In the genomic region with DNA sequence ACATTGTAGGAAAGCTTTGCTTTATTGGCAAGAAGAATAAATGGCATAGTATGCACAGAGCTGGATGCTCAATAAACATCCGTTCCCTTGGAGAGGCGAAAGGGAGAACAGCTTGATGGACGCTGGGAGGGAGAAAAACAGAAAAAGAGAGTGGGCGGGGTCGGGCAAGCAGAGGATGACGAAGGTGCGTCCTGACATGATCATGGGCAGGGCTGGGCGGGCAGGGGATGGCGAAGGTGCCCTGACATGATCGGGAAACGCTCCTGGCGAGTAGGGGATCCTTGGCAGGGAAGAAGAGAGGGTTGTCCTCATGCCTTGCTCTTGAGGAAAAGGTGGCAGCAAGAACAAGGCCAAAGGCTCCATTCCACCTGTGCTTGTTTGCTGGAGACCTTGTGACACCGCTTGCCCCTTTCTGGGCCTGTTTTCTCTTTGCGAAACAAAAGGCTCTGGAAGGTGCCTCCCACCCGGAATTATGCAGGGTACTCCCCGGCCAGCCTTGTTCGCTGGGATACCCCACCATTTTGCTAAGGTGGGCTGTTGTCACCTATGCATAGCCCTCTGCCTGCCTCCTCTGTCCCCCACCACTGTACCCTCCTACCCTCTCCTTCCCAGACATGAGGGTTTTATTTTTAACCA, we compare ENCODE assay signal across 11 cellular contexts. TPM values are rescaled to one million over a fixed set of nuclear protein-coding genes. Genes with fewer than 3 reads are reported as not detected.
A peak's percentile ranks its signal among the peaks of the same experiment; 100 is the strongest.
DNase-seq lines count a peak whose midpoint lies in the region; ATAC-seq, FAIRE-seq and TF ChIP-seq lines count a peak whose summit lies in the region.
"Had no signal": no experiment of that assay in that cellular context is flagged by ENCODE, and none has a peak within 500 bp of the region (broad histone marks: within the 10 kb centered on the region; RNA-seq: fewer than 3 reads in every experiment).

No MANE protein-coding gene starts in this region.

- no peaks in the 10 kb centered on the region for H3K79me2 ChIP-seq in keratinocyte (ENCODE audit: control insufficient read depth, insufficient read depth, low read length)

- H4K20me1 ChIP-seq in keratinocyte (ENCODE audit: control insufficient read depth, extremely low read depth, insufficient read depth, low read length): no peaks in the 10 kb centered on the region

- H3K4me3 Mint-ChIP-seq in Caco-2 (ENCODE audit: unreplicated experiment): peak overlapping the region; percentile 44
- no peak overlapping the region for H3K4me3 Mint-ChIP-seq in immature natural killer cell
- H3K4me3 Mint-ChIP-seq: activated CD8-positive, alpha-beta memory T cell treated with anti-CD3 and anti-CD28 coated beads, Interleukin-2, amount 10 ng/mL, durations not matched to agents 7 days and 5 days had no signal

- CTCF ChIA-PET in Caco-2 (lab: Charles Lee) (interaction anchor here (0.6 kb wide), 2 partner anchors 13 to 383 kb away, joined by 3 read pairs; no protein-coding TSS in a partner anchor), Panc1 (lab: Charles Lee) (no interaction called here)

- H3K27me3 Mint-ChIP-seq in Caco-2 (ENCODE audit: insufficient read depth, unreplicated experiment): no peaks in the 10 kb centered on the region
- H3K27me3 Mint-ChIP-seq in immature natural killer cell (ENCODE audit: low read depth in 3 of 3): peaks cover 2 to 8% (median 5%) of the 10 kb centered on the region in 3 donors
- H3K27me3 Mint-ChIP-seq: activated CD8-positive, alpha-beta memory T cell treated with anti-CD3 and anti-CD28 coated beads, Interleukin-2, amount 10 ng/mL, durations not matched to agents 7 days and 5 days had no signal

- intact Hi-C loops in Caco-2 (cut with micrococcal nuclease; ENCODE audit: unreplicated experiment): loop anchor here (5.0 kb wide), 1 partner anchor 90 kb away; no protein-coding TSS in a partner anchor
- intact Hi-C loops in Panc1 (cut with micrococcal nuclease; ENCODE audit: unreplicated experiment): no loop called here
- intact Hi-C loops in esophagus muscularis mucosa (cut with DNase I): no loop called here

- H3K4me2 ChIP-seq in keratinocyte (ENCODE audit: control insufficient read depth, extremely low read depth, insufficient read depth, low read depth, low read length): peak overlapping the region; percentile 79

- 77% methylated on average over 17 of the region's 17 CpGs for WGBS in esophagus muscularis mucosa

- H3K9me3 ChIP-seq in Caco-2 (no peaks in the 10 kb centered on the region), Panc1 (ENCODE audit: control insufficient read depth, insufficient read depth, low read depth, low read length) (no peaks in the 10 kb centered on the region), keratinocyte (ENCODE audit: control insufficient read depth, low read depth, low read length) (no peaks in the 10 kb centered on the region), skeletal muscle tissue (ENCODE audit: control insufficient read depth in 3 of 3, low read length in 3 of 3) (no peaks in the 10 kb centered on the region), esophagus muscularis mucosa (no peaks in the 10 kb centered on the region)

- peak; percentile 83 for FAIRE-seq in keratinocyte (lab: Jason Lieb, UNC)

- H3K9me1 ChIP-seq in keratinocyte (ENCODE audit: control insufficient read depth, extremely low read depth, insufficient read depth, low read length): no peaks in the 10 kb centered on the region

- no peak for DNase-seq in Caco-2
- no peak for DNase-seq in Panc1 (ENCODE audit: low read depth, low spot score)
- DNase-seq in keratinocyte (ENCODE audit: low read depth, low spot score): no peak
- DNase-seq in immature natural killer cell: no peak
- no peak for DNase-seq in esophagus muscularis mucosa (ENCODE audit: extremely low spot score)
- DNase-seq in glomerular visceral epithelial cell (ENCODE audit: extremely low spot score): no peak
- DNase-seq: activated CD8-positive, alpha-beta memory T cell treated with anti-CD3 and anti-CD28 coated beads, Interleukin-2, amount 10 ng/mL, durations not matched to agents 7 days and 5 days; effector memory CD4-positive, alpha-beta T cell; GDM1 had no signal

- ATAC-seq in Panc1: no peak
- ATAC-seq in HG03565 (IDR thresholded peaks at IDR 0.05; ENCODE audit: unreplicated experiment): no peak
- ATAC-seq: activated CD8-positive, alpha-beta memory T cell treated with anti-CD3 and anti-CD28 coated beads, Interleukin-2, amount 10 ng/mL, durations not matched to agents 7 days and 5 days had no signal

- H3K36me3 Mint-ChIP-seq in Caco-2 (ENCODE audit: insufficient read depth, unreplicated experiment) (peaks cover 6% of the 10 kb centered on the region), immature natural killer cell (no peaks in the 10 kb centered on the region)
- H3K36me3 Mint-ChIP-seq: activated CD8-positive, alpha-beta memory T cell treated with anti-CD3 and anti-CD28 coated beads, Interleukin-2, amount 10 ng/mL, durations not matched to agents 7 days and 5 days had no signal

- peak overlapping the region; percentile 59 for H2AFZ ChIP-seq in keratinocyte (ENCODE audit: control insufficient read depth, low read length)

- TF ChIP-seq EP300 in esophagus muscularis mucosa (IDR thresholded peaks at IDR 0.05): no peak

- peaks cover 73% of the 10 kb centered on the region for H3K4me1 Mint-ChIP-seq in Caco-2 (ENCODE audit: low read depth, unreplicated experiment)
- peaks cover 5 to 6% of the 10 kb centered on the region in 2 donors for H3K4me1 Mint-ChIP-seq in immature natural killer cell

- H3K9ac ChIP-seq in keratinocyte (ENCODE audit: control insufficient read depth, extremely low read depth, insufficient read depth, low read length) (peak overlapping the region; percentile 48), skeletal muscle tissue (ENCODE audit: low read depth in 1 of 3, low read length in 3 of 3) (peak overlapping the region in 2 of 3 donors; percentile 7 to 57)

- dilution Hi-C loops in keratinocyte (cut with MboI; ENCODE audit: extremely low pct_ligation_motif_present, low sequenced_read_pairs): no loop called here

- TF ChIP-seq POLR2A in esophagus muscularis mucosa (IDR thresholded peaks at IDR 0.05; ENCODE audit: low read depth): no peak

- TF ChIP-seq CTCF in Caco-2 (IDR thresholded peaks at IDR 0.05; ENCODE audit: insufficient read depth in 1 of 2, low read depth in 1 of 2, low read length in 1 of 2, severe bottlenecking in 1 of 2, unreplicated experiment in 1 of 2): no peak
- TF ChIP-seq CTCF in Panc1 (IDR thresholded peaks at IDR 0.05): no peak
- no peak for TF ChIP-seq CTCF in keratinocyte (optimal IDR thresholded peaks at IDR 0.05 in 1 of 3, IDR thresholded peaks at IDR 0.05 in 1 of 3, conservative IDR thresholded peaks at IDR 0.05 in 1 of 3; ENCODE audit: extremely low read depth in 1 of 3, insufficient read depth in 2 of 3, low read length in 3 of 3)
- TF ChIP-seq CTCF in esophagus muscularis mucosa (IDR thresholded peaks at IDR 0.05): no peak

- H3K4me3 ChIP-seq in Caco-2 (ENCODE audit: low read depth, low read length) (no peak overlapping the region), Panc1 (ENCODE audit: low read depth in 2 of 2, low read length in 2 of 2) (no peak overlapping the region), keratinocyte (ENCODE audit: control insufficient read depth in 2 of 3, extremely low read depth in 1 of 3, insufficient read depth in 2 of 3, low read depth in 1 of 3, low read length in 3 of 3) (peak overlapping the region in 1 of 3 experiments; percentile 39), skeletal muscle tissue (ENCODE audit: low read length in 3 of 3) (peak overlapping the region in 1 of 3 donors; percentile 17), esophagus muscularis mucosa (no peak overlapping the region)

- peak overlapping the region; percentile 29; the same call in 1 of the 2 replicates for H3K27ac ChIP-seq in Panc1 (ENCODE audit: low read length)
- H3K27ac ChIP-seq in keratinocyte (ENCODE audit: control insufficient read depth, insufficient read depth, low read length): peak overlapping the region; percentile 79
- peak overlapping the region; percentile 68 for H3K27ac ChIP-seq in skeletal muscle tissue (ENCODE audit: low read depth, low read length)
- peak overlapping the region in 2 of 4 donors; percentile 22 to 34 for H3K27ac ChIP-seq in esophagus muscularis mucosa (replicated peaks in 1 of 4)

- BruUV-seq in Caco-2 (replicated peaks; lab: Mats Ljungman, UMichigan) (no TSS peak), Panc1 (replicated peaks; lab: Mats Ljungman, UMichigan) (no TSS peak)

- H3K27me3 ChIP-seq in Caco-2 (replicated peaks; ENCODE audit: control insufficient read depth, insufficient read depth, low read length): no peaks in the 10 kb centered on the region
- H3K27me3 ChIP-seq in Panc1 (ENCODE audit: control insufficient read depth, insufficient read depth, low read length): no peaks in the 10 kb centered on the region
- H3K27me3 ChIP-seq in keratinocyte (ENCODE audit: control insufficient read depth, extremely low read depth, insufficient read depth, low read length): no peaks in the 10 kb centered on the region
- H3K27me3 ChIP-seq in skeletal muscle tissue (ENCODE audit: control insufficient read depth in 3 of 3, insufficient read depth in 3 of 3, low read length in 3 of 3): no peaks in the 10 kb centered on the region
- H3K27me3 ChIP-seq in esophagus muscularis mucosa: no peaks in the 10 kb centered on the region

- in situ Hi-C loops in Panc1 (cut with HindIII; ENCODE audit: low pct_unique_long_range_greater_than_20kb, low sequenced_read_pairs): no loop called here

- POLR2A ChIA-PET in Caco-2 (lab: Charles Lee) (interaction anchor here (0.8 kb wide), 1 partner anchor 8 kb away, joined by 3 read pairs; no protein-coding TSS in a partner anchor), Panc1 (lab: Charles Lee) (no interaction called here)

- H3K27ac Mint-ChIP-seq in Caco-2 (ENCODE audit: unreplicated experiment) (peak overlapping the region; percentile 86), immature natural killer cell (peak overlapping the region in 1 of 6 donors; percentile 47)
- H3K27ac Mint-ChIP-seq: activated CD8-positive, alpha-beta memory T cell treated with anti-CD3 and anti-CD28 coated beads, Interleukin-2, amount 10 ng/mL, durations not matched to agents 7 days and 5 days had no signal

- H3K9me3 Mint-ChIP-seq in Caco-2 (ENCODE audit: unreplicated experiment): no peaks in the 10 kb centered on the region
- no peaks in the 10 kb centered on the region for H3K9me3 Mint-ChIP-seq in immature natural killer cell

- H3K36me3 ChIP-seq in Caco-2 (ENCODE audit: control insufficient read depth, insufficient read depth, low read length) (no peaks in the 10 kb centered on the region), Panc1 (ENCODE audit: control insufficient read depth, insufficient read depth, low read length) (no peaks in the 10 kb centered on the region), keratinocyte (ENCODE audit: control insufficient read depth in 2 of 2, extremely low read depth in 1 of 2, insufficient read depth in 2 of 2, low read length in 2 of 2) (no peaks in the 10 kb centered on the region), skeletal muscle tissue (ENCODE audit: control insufficient read depth in 3 of 3, insufficient read depth in 3 of 3, low read length in 3 of 3) (no peaks in the 10 kb centered on the region), esophagus muscularis mucosa (no peaks in the 10 kb centered on the region)

- H3K4me1 ChIP-seq in Caco-2: peaks cover 66% of the 10 kb centered on the region
- H3K4me1 ChIP-seq in Panc1 (ENCODE audit: control insufficient read depth, insufficient read depth, low read length): peaks cover 3% of the 10 kb centered on the region
- peaks cover 46% of the 10 kb centered on the region for H3K4me1 ChIP-seq in keratinocyte (ENCODE audit: control insufficient read depth, extremely low read depth, insufficient read depth, low read length)
- H3K4me1 ChIP-seq in skeletal muscle tissue (ENCODE audit: control insufficient read depth in 3 of 3, insufficient read depth in 3 of 3, low read length in 3 of 3): peaks cover 60 to 77% (median 70%) of the 10 kb centered on the region in 3 donors
- H3K4me1 ChIP-seq in esophagus muscularis mucosa: peaks cover 12 to 22% (median 20%) of the 10 kb centered on the region in 4 donors

RNA-seq across cellular contexts. Expression of gene IRF2BPL, which starts 21.1 kb away (rescaled TPM):
- total RNA-seq in Caco-2 (2022) (24.1 and 24.7 TPM in 2 replicates), Panc1 (2021; ENCODE audit: unreplicated experiment) (83.3 TPM), skeletal muscle tissue (20.9 TPM), esophagus muscularis mucosa (100 to 1,000 TPM in 1 of 4 donors, 10 to 100 TPM in 3; 58.6 to 105 (median 98.4) TPM)
- 118 TPM for polyA plus RNA-seq in Panc1 (2012; ENCODE audit: insufficient read length)
- polyA plus RNA-seq in keratinocyte (4.2 to 6.8 TPM (median 5.6 TPM) in 3 replicates), immature natural killer cell (10 to 100 TPM in 1 of 3 donors, 1 to 10 TPM in 2; 3.5 to 11.1 (median 3.6) TPM)
- 4.0 TPM for polyA plus RNA-seq in keratinocyte (2011; ENCODE audit: low read depth)
- 3.3 and 6.7 TPM in 2 replicates for polyA plus RNA-seq in keratinocyte (2011; cell fraction: cytosol; rRNA removed)
- 7.0 and 9.5 TPM in 2 replicates for polyA plus RNA-seq in keratinocyte (2011; cell fraction: nucleus; rRNA removed)
- 9.0 and 15.9 TPM in 2 replicates for polyA plus RNA-seq in keratinocyte (2012; ENCODE audit: low replicate concordance)
- polyA minus RNA-seq in keratinocyte: 3.6 to 8.6 TPM (median 4.1 TPM) in 3 replicates
- polyA minus RNA-seq in keratinocyte (2011; cell fraction: cytosol; rRNA and poly(A)+ RNA removed): 20.3 TPM
- polyA minus RNA-seq in keratinocyte (2011; cell fraction: nucleus; rRNA and poly(A)+ RNA removed): 11.1 and 12.7 TPM in 2 replicates
